ENCODE assay signal across 8 cellular contexts in genomic region chr12:48957141-48958048, GRCh38. TPM values are rescaled to one million over a fixed set of nuclear protein-coding genes. Genes with fewer than 3 reads are reported as not detected.
A peak's percentile ranks its signal among the peaks of the same experiment; 100 is the strongest.
DNase-seq lines count a peak whose midpoint lies in the region; ATAC-seq, FAIRE-seq and TF ChIP-seq lines count a peak whose summit lies in the region.

Gene ARF3, minus strand, starts transcription at chr12:48957487. Its CDS starts 16,392 bp downstream, at chr12:48941095.

- H3K4me3 ChIP-seq in kidney (ENCODE audit: low read length in 2 of 2), result peak within 1 kb of the TSS; percentile 91 to 94

- H3K27ac ChIP-seq in kidney (ENCODE audit: low read depth in 2 of 2, low read length in 2 of 2), result peak within 1 kb of the TSS; percentile 81 to 82

- peak within 1 kb of the TSS; percentile 77 to 88 for H3K9ac ChIP-seq in kidney (ENCODE audit: low read length in 2 of 2)

- H3K36me3 ChIP-seq in kidney (ENCODE audit: control insufficient read depth in 1 of 2, insufficient read depth in 2 of 2, low read length in 2 of 2), result peaks cover 0 to 9% of the 10 kb centered on the region in 2 donors

- no peak for TF ChIP-seq CTCF in kidney (IDR thresholded peaks at IDR 0.05; ENCODE audit: borderline replicate concordance, extremely low read depth, insufficient read depth)

- peaks cover 10 to 12% of the 10 kb centered on the region in 2 donors for H3K4me1 ChIP-seq in kidney (ENCODE audit: control insufficient read depth in 1 of 2, insufficient read depth in 1 of 2, low read depth in 1 of 2, low read length in 2 of 2)

- FAIRE-seq in kidney (lab: Jason Lieb, UNC), result no peak

- H3K9me3 ChIP-seq in kidney (ENCODE audit: control insufficient read depth in 1 of 2, low read length in 2 of 2), result no peaks in the 10 kb centered on the region

- intact Hi-C loops in kidney (cut with DNase I), result no loop called here

- peak; percentile 97 for DNase-seq in AG08395 (ENCODE audit: low spot score)
- DNase-seq in NCI-H460 (ENCODE audit: extremely low read depth, low read depth), result peak; percentile 88
- peak; percentile 88 for DNase-seq in activated CD4-positive, alpha-beta T cell treated with anti-CD3 and anti-CD28 coated beads for 1 hour
- peak; percentile 22 to 66 for DNase-seq in cerebellar nuclear complex (lab: John Stamatoyannopoulos, UW)
- peak; percentile 98 for DNase-seq in kidney
- DNase-seq in stimulated activated CD4-positive, alpha-beta T cell treated with anti-CD3 and anti-CD28 coated beads, Interleukin-15, amount 100 ng/mL, for 1 hour (ENCODE audit: low read depth in 1 of 2, low spot score in 1 of 2), result peak; percentile 81 to 82

- ATAC-seq in GM19023 (IDR thresholded peaks at IDR 0.05; ENCODE audit: unreplicated experiment) (peak; percentile 92), HG03342 (IDR thresholded peaks at IDR 0.05; ENCODE audit: unreplicated experiment) (peak; percentile 87)

RNA-seq across cellular contexts. Expression of gene ARF3, which starts in this region (rescaled TPM):
- total RNA-seq in NCI-H460 (2014; rRNA removed; shearing (Covaris generic)), result 45.5 and 50.8 TPM in 2 replicates
- 52.4 and 58.1 TPM in 2 replicates for polyA plus RNA-seq in NCI-H460 (2014; cell fraction: nucleus; rRNA removed)
- 229 TPM for total RNA-seq in kidney
- 111 TPM for polyA plus RNA-seq in kidney (ENCODE audit: insufficient read depth, low read depth, low replicate concordance)

Comparison
In these comparisons a context has a peak if more than half of its experiments do, and no peak if none do; other contexts are left out.
1. Peak in every context shown above with its lines: DNase-seq, ATAC-seq, H3K4me3 ChIP-seq and H3K27ac ChIP-seq.
2. DNase-seq: peak in every context shown above with its lines; median percentile 98 in kidney; 97 in AG08395; 88 in NCI-H460; 88 in activated CD4-positive, alpha-beta T cell treated with anti-CD3 and anti-CD28 coated beads for 1 hour; 82 in stimulated activated CD4-positive, alpha-beta T cell treated with anti-CD3 and anti-CD28 coated beads, Interleukin-15, amount 100 ng/mL, for 1 hour; 44 in cerebellar nuclear complex.